In the genomic region with DNA sequence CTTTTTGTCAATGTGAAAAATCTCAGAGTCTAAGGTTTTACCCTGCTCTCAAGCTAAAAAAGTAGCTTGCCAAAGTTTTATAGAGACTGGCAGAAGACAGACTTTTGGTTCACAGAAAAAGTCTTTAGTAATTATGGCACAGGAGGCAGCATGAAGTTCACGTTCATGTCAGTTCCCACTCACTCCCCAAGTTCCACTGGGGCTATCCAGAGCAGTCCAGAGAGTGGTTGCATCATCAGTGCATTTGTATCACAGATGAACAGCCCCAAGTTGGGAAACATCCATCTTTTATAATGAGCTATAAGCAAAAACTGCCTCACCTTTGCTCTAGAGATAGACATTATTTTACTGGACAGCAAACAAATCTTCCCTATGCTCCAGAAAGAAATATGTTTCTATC, we compare ENCODE assay signal across 22 cellular contexts.
A peak's percentile ranks its signal among the peaks of the same experiment; 100 is the strongest.
DNase-seq lines count a peak whose midpoint lies in the region; ATAC-seq, FAIRE-seq and TF ChIP-seq lines count a peak whose summit lies in the region.
"Had no signal": no experiment of that assay in that cellular context is flagged by ENCODE, and none has a peak within 500 bp of the region (broad histone marks: within the 10 kb centered on the region; RNA-seq: fewer than 3 reads in every experiment).

No MANE protein-coding gene starts in this region.

- peak overlapping the region; percentile 45; the same call in 1 of the 2 replicates for H2AFZ ChIP-seq in GM23338
- H2AFZ ChIP-seq: GM23248 had no signal

- WGBS in small intestine, 3 donors = 58 to 78% (median 60%) methylated on average over 1 of the region's 1 CpG

- H3K4me1 Mint-ChIP-seq in GM23338 = no peaks in the 10 kb centered on the region
- H3K4me1 Mint-ChIP-seq: CD4-positive, alpha-beta memory T cell; H9 had no signal

- H3K79me2 ChIP-seq in GM23338 (replicated peaks; ENCODE audit: insufficient read depth) = no peaks in the 10 kb centered on the region

- TF ChIP-seq CTCF in GM23338 (conservative IDR thresholded peaks at IDR 0.05; ENCODE audit: low read depth in 2 of 2) (no peak), fibroblast of mammary gland (conservative IDR thresholded peaks at IDR 0.05; ENCODE audit: control insufficient read depth, insufficient read depth, low read depth, low read length) (no peak)

- DNase-seq in GM23338 (ENCODE audit: low spot score) (no peak), SK-N-MC (ENCODE audit: low read depth, low spot score) (no peak), fibroblast of mammary gland (ENCODE audit: low read depth) (peak; percentile 20), skeletal muscle cell (ENCODE audit: low read depth) (peak; percentile 58), NCI-H446 (lab: John Stamatoyannopoulos, UW) (no peak), small intestine (no peak)
- DNase-seq: 8988T; ACHN; C1 segment of cervical spinal cord; Calu3; CD4-positive, alpha-beta memory T cell; COR-L47; DMS53; DMS79 treated with DMSO at 0.1 percent for 48 hours; GF-D8; GM23248; H9 had no signal

- no peak overlapping the region for H3K27ac Mint-ChIP-seq in GM23338
- H3K27ac Mint-ChIP-seq: CD4-positive, alpha-beta memory T cell; H9 had no signal

- no peaks in the 10 kb centered on the region for H3K9me3 Mint-ChIP-seq in GM23338
- H3K9me3 Mint-ChIP-seq: H9 had no signal

- H3K9me2 ChIP-seq in GM23338 (ENCODE audit: insufficient read depth) = no peaks in the 10 kb centered on the region; the same call in 1 of the 2 replicates

- H3K4me3 ChIP-seq in GM23338 (no peak overlapping the region), SK-N-MC (no peak overlapping the region), fibroblast of mammary gland (ENCODE audit: control insufficient read depth, low read depth, low read length) (no peak overlapping the region), skeletal muscle cell (ENCODE audit: low read depth, low read length) (no peak overlapping the region), small intestine (ENCODE audit: low read depth in 1 of 2, low read length in 2 of 2) (no peak overlapping the region)
- H3K4me3 ChIP-seq: A549, GM23248 had no signal

- no peak for FAIRE-seq in small intestine (lab: Jason Lieb, UNC)
- FAIRE-seq: A549, GM12891, GM18507 had no signal

- H3K27ac ChIP-seq in GM23338 (ENCODE audit: low read depth) (no peak overlapping the region), SK-N-MC (peak overlapping the region; percentile 8; the same call in 1 of the 2 replicates), small intestine (ENCODE audit: low read depth in 1 of 2, low read length in 1 of 2) (no peak overlapping the region)
- H3K27ac ChIP-seq: A549, GM23248 had no signal

- no peak overlapping the region for H3K4me3 Mint-ChIP-seq in GM23338
- H3K4me3 Mint-ChIP-seq: CD4-positive, alpha-beta memory T cell; H9 had no signal

- H3K9me3 ChIP-seq in SK-N-MC (ENCODE audit: low read depth, low read length) (no peaks in the 10 kb centered on the region), small intestine (ENCODE audit: control insufficient read depth, low read depth) (no peaks in the 10 kb centered on the region)
- H3K9me3 ChIP-seq: A549 had no signal

- H3K4me1 ChIP-seq in GM23338 (ENCODE audit: insufficient read depth) (no peaks in the 10 kb centered on the region), small intestine (ENCODE audit: control insufficient read depth in 2 of 2, insufficient read depth in 1 of 2, low read depth in 1 of 2, low read length in 1 of 2) (no peaks in the 10 kb centered on the region)
- H3K4me1 ChIP-seq: A549 had no signal

- H4K20me1 ChIP-seq in GM23338 (replicated peaks; ENCODE audit: insufficient read depth) = no peaks in the 10 kb centered on the region

- H3K36me3 Mint-ChIP-seq in GM23338 (ENCODE audit: low read depth) = no peaks in the 10 kb centered on the region
- H3K36me3 Mint-ChIP-seq: CD4-positive, alpha-beta memory T cell had no signal

- no peak overlapping the region for H3K9ac ChIP-seq in SK-N-MC (ENCODE audit: insufficient read length)
- H3K9ac ChIP-seq: GM23248 had no signal

- H3K36me3 ChIP-seq in GM23338 (ENCODE audit: insufficient read depth) = no peaks in the 10 kb centered on the region
- no peaks in the 10 kb centered on the region for H3K36me3 ChIP-seq in SK-N-MC (ENCODE audit: insufficient read depth, low read length)
- no peaks in the 10 kb centered on the region for H3K36me3 ChIP-seq in small intestine (ENCODE audit: control insufficient read depth in 2 of 2, insufficient read depth in 2 of 2, low read length in 2 of 2)

- no peaks in the 10 kb centered on the region for H3F3A ChIP-seq in GM23338 (replicated peaks; ENCODE audit: low read depth)

- H3K27me3 Mint-ChIP-seq in GM23338 (ENCODE audit: insufficient read depth, low read depth, poor library complexity) = no peaks in the 10 kb centered on the region

- no peak overlapping the region for H3K4me2 ChIP-seq in GM23338
- H3K4me2 ChIP-seq: A549 had no signal

- ATAC-seq in GM23338 (no peak), HG03025 (IDR thresholded peaks at IDR 0.05; ENCODE audit: low FRiP score, unreplicated experiment) (no peak)
- ATAC-seq: A549, HCT116 had no signal

- H3K27me3 ChIP-seq in GM23338 (ENCODE audit: insufficient read depth) = no peaks in the 10 kb centered on the region
- H3K27me3 ChIP-seq in small intestine (ENCODE audit: control insufficient read depth in 2 of 2, insufficient read depth in 2 of 2, low read length in 2 of 2) = no peaks in the 10 kb centered on the region

TF ChIP-seq in GM23338, 12 proteins besides CTCF, POLR2A, EP300 and RAD21 (continues in another document):
- TF ChIP-seq EZH2phosphoT487 (IDR thresholded peaks at IDR 0.05; ENCODE audit: unreplicated experiment) = no peak
- TF ChIP-seq ETS1 (IDR thresholded peaks at IDR 0.05) = no peak
- TF ChIP-seq NANOG (IDR thresholded peaks at IDR 0.05; ENCODE audit: borderline replicate concordance) = no peak
- no peak for TF ChIP-seq ZNF331 (CRISPR knock-in tag; IDR thresholded peaks at IDR 0.05; ENCODE audit: low read depth)
- no peak for TF ChIP-seq CREB1 (CRISPR knock-in tag; IDR thresholded peaks at IDR 0.05; ENCODE audit: low read depth)
- no peak for TF ChIP-seq JUNB (IDR thresholded peaks at IDR 0.05; ENCODE audit: unreplicated experiment)
- TF ChIP-seq POLR2AphosphoS5 (IDR thresholded peaks at IDR 0.05; ENCODE audit: low read depth) = no peak

Comparison
In these comparisons a context has a peak if more than half of its experiments do, and no peak if none do; other contexts are left out.
1. DNase-seq: peak in fibroblast of mammary gland (single experiment) and skeletal muscle cell (single experiment); none in GM23338 (single experiment), SK-N-MC (single experiment), NCI-H446 (0 of 2) and small intestine (single experiment).